In genomic region chrX:50442426-50443116, GRCh38 we compare ENCODE assay signal across 22 cellular contexts. TPM values are rescaled to one million over a fixed set of nuclear protein-coding genes. Genes with fewer than 3 reads are reported as not detected.
A peak's percentile ranks its signal among the peaks of the same experiment; 100 is the strongest.
DNase-seq lines count a peak whose midpoint lies in the region; ATAC-seq and TF ChIP-seq lines count a peak whose summit lies in the region.
"Had no signal": no experiment of that assay in that cellular context is flagged by ENCODE, and none has a peak within 500 bp of the region (broad histone marks: within the 10 kb centered on the region; RNA-seq: fewer than 3 reads in every experiment).

No MANE protein-coding gene starts in this region.

- H3K9me3 Mint-ChIP-seq in natural killer cell: no peaks in the 10 kb centered on the region
- no peaks in the 10 kb centered on the region for H3K9me3 Mint-ChIP-seq in activated T-cell treated with anti-CD3 and anti-CD28 coated beads, Interleukin-2, amount 50 U/mL, for 4 hours
- H3K9me3 Mint-ChIP-seq: CD4-positive, alpha-beta T cell; T-helper 1 cell treated with Interleukin-12 subunit alpha and Interleukin-12 subunit beta and Interleukin-4 antibody, amounts not matched to agents 30 μg/mL and 1 μg/mL, for 36 hours had no signal

- ATAC-seq in GM18508 (IDR thresholded peaks at IDR 0.05; ENCODE audit: insufficient read depth, unreplicated experiment) (peak; percentile 70), GM19452 (IDR thresholded peaks at IDR 0.05; ENCODE audit: unreplicated experiment) (peak; percentile 72), HG03097 (IDR thresholded peaks at IDR 0.05; ENCODE audit: low FRiP score, unreplicated experiment) (peak; percentile 68), natural killer cell (peak in 1 of 3 donors; percentile 34), SK-N-SH treated with all-trans-retinoic acid at 6 μM for 48 hours (no peak)
- no peak for ATAC-seq in activated T-cell treated with anti-CD3 and anti-CD28 coated beads, Interleukin-2, amount 50 U/mL, for 4 hours
- ATAC-seq: Panc1 had no signal

- H3K27ac Mint-ChIP-seq in natural killer cell: peak overlapping the region; percentile 66 to 68
- H3K27ac Mint-ChIP-seq: CD4-positive, alpha-beta T cell; T-helper 1 cell treated with Interleukin-12 subunit alpha and Interleukin-12 subunit beta and Interleukin-4 antibody, amounts not matched to agents 30 μg/mL and 1 μg/mL, for 36 hours had no signal

- TF ChIP-seq CTCF in natural killer cell (IDR thresholded peaks at IDR 0.05): no peak

- no peak overlapping the region for H3K4me3 Mint-ChIP-seq in natural killer cell
- H3K4me3 Mint-ChIP-seq in activated T-cell treated with anti-CD3 and anti-CD28 coated beads, Interleukin-2, amount 50 U/mL, for 4 hours: no peak overlapping the region
- H3K4me3 Mint-ChIP-seq: CD4-positive, alpha-beta T cell; T-helper 1 cell treated with Interleukin-12 subunit alpha and Interleukin-12 subunit beta and Interleukin-4 antibody, amounts not matched to agents 30 μg/mL and 1 μg/mL, for 36 hours had no signal

- no peaks in the 10 kb centered on the region for H3K36me3 Mint-ChIP-seq in natural killer cell
- no peaks in the 10 kb centered on the region for H3K36me3 Mint-ChIP-seq in activated T-cell treated with anti-CD3 and anti-CD28 coated beads, Interleukin-2, amount 50 U/mL, for 4 hours (ENCODE audit: insufficient read depth)

- intact Hi-C loops in natural killer cell (cut with micrococcal nuclease): no loop called here

- peaks cover 5 to 15% of the 10 kb centered on the region in 2 donors for H3K4me1 Mint-ChIP-seq in natural killer cell
- H3K4me1 Mint-ChIP-seq in activated T-cell treated with anti-CD3 and anti-CD28 coated beads, Interleukin-2, amount 50 U/mL, for 4 hours (ENCODE audit: low read depth): no peaks in the 10 kb centered on the region

- no peak for DNase-seq in natural killer cell
- DNase-seq in NCI-H2171 (lab: John Stamatoyannopoulos, UW): no peak
- no peak for DNase-seq in activated T-cell treated with anti-CD3 and anti-CD28 coated beads, Interleukin-2, amount 50 U/mL, for 4 hours
- DNase-seq: AML-193; CD4-positive, alpha-beta T cell; HCEC 1CT; IMR-90; KG1; MG63; NCI-H1105 treated with DMSO at 0.1 percent for 48 hours; NCI-H2081; NCI-H226; NCI-H510A; NCI-H69; SHP77 treated with DMSO at 0.1 percent for 48 hours; SW 1271 had no signal

- peaks cover 0 to 6% of the 10 kb centered on the region in 2 donors for H3K27me3 Mint-ChIP-seq in natural killer cell (ENCODE audit: low read depth in 2 of 2)
- peaks cover 5% of the 10 kb centered on the region for H3K27me3 Mint-ChIP-seq in activated T-cell treated with anti-CD3 and anti-CD28 coated beads, Interleukin-2, amount 50 U/mL, for 4 hours (ENCODE audit: low read depth)

TF ChIP-seq in SK-N-SH treated with all-trans-retinoic acid at 6 μM for 48 hours, 23 proteins besides CTCF, POLR2A, EP300 and RAD21:
- TF ChIP-seq TSHZ2 (CRISPR knock-in tag; IDR thresholded peaks at IDR 0.05) (no peak), TCF4 (CRISPR knock-in tag; IDR thresholded peaks at IDR 0.05; ENCODE audit: borderline replicate concordance) (no peak), ZC3H10 (CRISPR knock-in tag; IDR thresholded peaks at IDR 0.05) (no peak), TOX (CRISPR knock-in tag; IDR thresholded peaks at IDR 0.05; ENCODE audit: borderline replicate concordance) (no peak), ZNF70 (CRISPR knock-in tag; IDR thresholded peaks at IDR 0.05) (no peak), CSRNP3 (CRISPR knock-in tag; IDR thresholded peaks at IDR 0.05) (no peak), ESRRG (CRISPR knock-in tag; IDR thresholded peaks at IDR 0.05) (no peak), ZFP30 (CRISPR knock-in tag; IDR thresholded peaks at IDR 0.05) (no peak)

RNA-seq across cellular contexts. Expression of gene DGKK, which starts 28.1 kb away (rescaled TPM):
- 10 to 100 TPM in 1 of 3 donors, 1 to 10 TPM in 2; 8.8 to 11.4 (median 9.7) TPM for total RNA-seq in natural killer cell
- total RNA-seq in activated T-cell treated with anti-CD3 and anti-CD28 coated beads, Interleukin-2, amount 50 U/mL, for 4 hours: under 1 TPM in 1 of 3 donors, not detected in 2; 0.05 TPM
- total RNA-seq: CD4-positive, alpha-beta T cell; IMR-90 had no signal

Comparison
In these comparisons a context has a peak if more than half of its experiments do, and no peak if none do; other contexts are left out.
1. ATAC-seq: peak in GM18508 (single experiment), GM19452 (single experiment) and HG03097 (single experiment); none in activated T-cell treated with anti-CD3 and anti-CD28 coated beads, Interleukin-2, amount 50 U/mL, for 4 hours (0 of 2) and SK-N-SH treated with all-trans-retinoic acid at 6 μM for 48 hours (single experiment).
2. RNA of gene DGKK, which starts 28.1 kb away (total RNA-seq): 8.8 to 11.4 TPM in natural killer cell; 0.05 TPM in activated T-cell treated with anti-CD3 and anti-CD28 coated beads, Interleukin-2, amount 50 U/mL, for 4 hours; every median in the first group is over 4 times any median in the second.